In genomic region chr17:80761421-80761871, GRCh38 we compare ENCODE assay signal across 9 cellular contexts.
DNase-seq lines count a peak whose midpoint lies in the region; ATAC-seq and TF ChIP-seq lines count a peak whose summit lies in the region.
"Had no signal": no experiment of that assay in that cellular context is flagged by ENCODE, and none has a peak within 500 bp of the region (broad histone marks: within the 10 kb centered on the region; RNA-seq: fewer than 3 reads in every experiment).

No MANE protein-coding gene starts in this region.

- peak overlapping the region; percentile 97 for H2BK20ac ChIP-seq in IMR-90 (ENCODE audit: low read depth, low read length)

- H2AK9ac ChIP-seq in IMR-90 (replicated peaks; ENCODE audit: low read depth, low read length, poor library complexity), result peak overlapping the region; percentile 82

- H2AFZ ChIP-seq in IMR-90 (replicated peaks; ENCODE audit: low read length, poor library complexity), result peak overlapping the region; percentile 67

- no peak for TF ChIP-seq RAD21 in IMR-90 (IDR thresholded peaks at IDR 0.05; ENCODE audit: low read length)

- no CpG with 5 or more reads among the region's 15 CpGs for WGBS in IMR-90 (ENCODE audit: extremely low coverage in 2 of 2, insufficient read length in 1 of 2), 2 experiments
- WGBS in suprapubic skin, result 83% methylated on average over 15 of the region's 15 CpGs
- WGBS in prostate gland, result 81% methylated on average over 15 of the region's 15 CpGs

- peak overlapping the region; percentile 85 for H2BK5ac ChIP-seq in IMR-90 (ENCODE audit: low read depth, low read length, poor library complexity, severe bottlenecking)

- dilution Hi-C loops in IMR-90 (cut with HindIII; ENCODE audit: low sequenced_read_pairs, unreplicated experiment), result no loop called here

- H3K9ac ChIP-seq in IMR-90 (ENCODE audit: low read depth, low read length), result 0 out of 2 replicates have a peak overlapping the region, but pooled peaks have one; percentile 14
- H3K9ac ChIP-seq: KMS-11 had no signal

- H4K91ac ChIP-seq in IMR-90 (ENCODE audit: insufficient read depth, low read depth, low read length), result peak overlapping the region; percentile 87

- in situ Hi-C loops in IMR-90 (cut with MboI; ENCODE audit: low sequenced_read_pairs), result no loop called here

- POLR2A ChIA-PET in IMR-90 (lab: Charles Lee; ENCODE audit: unreplicated experiment), result no interaction called here

- H3K27me3 ChIP-seq in IMR-90 (ENCODE audit: control insufficient read depth, insufficient read depth, low read length) (no peaks in the 10 kb centered on the region), suprapubic skin (no peaks in the 10 kb centered on the region), prostate gland (replicated peaks; ENCODE audit: insufficient read depth) (no peaks in the 10 kb centered on the region)

- no peaks in the 10 kb centered on the region for H3K9me3 ChIP-seq in IMR-90 (ENCODE audit: control insufficient read depth, insufficient read depth, low read length)
- H3K9me3 ChIP-seq in suprapubic skin, result no peaks in the 10 kb centered on the region
- no peaks in the 10 kb centered on the region for H3K9me3 ChIP-seq in prostate gland

- intact Hi-C loops in IMR-90 (cut with micrococcal nuclease), result no loop called here
- intact Hi-C loops in prostate gland (cut with DNase I), result no loop called here

- H3K23ac ChIP-seq in IMR-90 (ENCODE audit: low read depth, low read length), result peak overlapping the region; percentile 82

- peak overlapping the region; percentile 98 for H2BK120ac ChIP-seq in IMR-90 (ENCODE audit: low read depth, low read length)

- H3K14ac ChIP-seq in IMR-90 (replicated peaks; ENCODE audit: low read depth, low read length), result peak overlapping the region; percentile 96

- H3K27ac ChIP-seq in IMR-90 (ENCODE audit: insufficient read depth, low read length) (peak overlapping the region; percentile 68), suprapubic skin (no peak overlapping the region), prostate gland (no peak overlapping the region)
- H3K27ac ChIP-seq: KMS-11 had no signal

- ATAC-seq in IMR-90 (ENCODE audit: low read depth) (peak; percentile 79), GM19324 (IDR thresholded peaks at IDR 0.05; ENCODE audit: low FRiP score, unreplicated experiment) (no peak)

- no peaks in the 10 kb centered on the region for H4K20me1 ChIP-seq in IMR-90 (ENCODE audit: insufficient read depth, low read length)

- H3K4me3 ChIP-seq in IMR-90 (ENCODE audit: insufficient read depth, low read depth, low read length), result no peak overlapping the region
- H3K4me3 ChIP-seq in suprapubic skin, result no peak overlapping the region
- no peak overlapping the region for H3K4me3 ChIP-seq in prostate gland

- peak overlapping the region; percentile 63 for H3K4me2 ChIP-seq in IMR-90 (ENCODE audit: low read depth, low read length)
- H3K4me2 ChIP-seq: KMS-11 had no signal

- H3K18ac ChIP-seq in IMR-90 (ENCODE audit: low read depth, low read length), result peak overlapping the region; percentile 94

- peak overlapping the region; percentile 98 for H3K4ac ChIP-seq in IMR-90 (ENCODE audit: low read depth, low read length)

- peak overlapping the region; percentile 75; the same call in 1 of the 2 replicates for H3K56ac ChIP-seq in IMR-90 (ENCODE audit: extremely low read depth, insufficient read depth, low read length)

- H2AK5ac ChIP-seq in IMR-90 (ENCODE audit: low read depth, low read length), result peak overlapping the region; percentile 78

- H3K9me1 ChIP-seq in IMR-90 (ENCODE audit: insufficient read depth, low read length), result peaks cover 26% of the 10 kb centered on the region

- CTCF ChIA-PET in IMR-90 (lab: Yijun Ruan, JAX), result no interaction called here

- H3K4me1 ChIP-seq in IMR-90 (ENCODE audit: control insufficient read depth, insufficient read depth, low read length) (peaks cover 24% of the 10 kb centered on the region), suprapubic skin (peaks cover 11% of the 10 kb centered on the region), prostate gland (replicated peaks) (no peaks in the 10 kb centered on the region)

- peak overlapping the region; percentile 73 to 89 for H4K8ac ChIP-seq in IMR-90 (ENCODE audit: low read depth in 2 of 2, low read length in 2 of 2)

- TF ChIP-seq POLR2A in IMR-90 (IDR thresholded peaks at IDR 0.05; ENCODE audit: low read depth, low read length) (no peak), suprapubic skin (IDR thresholded peaks at IDR 0.05) (no peak), erythroblast (IDR thresholded peaks at IDR 0.05; ENCODE audit: low read length) (no peak), prostate gland (IDR thresholded peaks at IDR 0.05) (no peak)

- no peak for TF ChIP-seq EP300 in suprapubic skin (IDR thresholded peaks at IDR 0.05)

- TF ChIP-seq CTCF in IMR-90 (conservative IDR thresholded peaks at IDR 0.05; ENCODE audit: low read depth, low read length) (no peak; the same call in 1 of the 2 replicates), suprapubic skin (IDR thresholded peaks at IDR 0.05) (no peak), prostate gland (IDR thresholded peaks at IDR 0.05) (no peak)

- peaks cover 28 to 67% of the 10 kb centered on the region in 2 experiments for H3K79me1 ChIP-seq in IMR-90 (ENCODE audit: low read depth in 1 of 2, low read length in 2 of 2)

- H4K5ac ChIP-seq in IMR-90 (ENCODE audit: low read depth, low read length), result peak overlapping the region; percentile 83

- peaks cover 2% of the 10 kb centered on the region; the same call in 1 of the 2 replicates for H3K36me3 ChIP-seq in IMR-90 (ENCODE audit: control insufficient read depth, insufficient read depth, low read length)
- H3K36me3 ChIP-seq in suprapubic skin, result no peaks in the 10 kb centered on the region
- no peaks in the 10 kb centered on the region for H3K36me3 ChIP-seq in prostate gland

- DNase-seq in IMR-90, result peak; percentile 88
- peak; percentile 40 to 64 for DNase-seq in activated CD4-positive, alpha-beta T cell treated with anti-CD3 and anti-CD28 coated beads for 24 hours (ENCODE audit: low read depth in 2 of 2)
- peak; percentile 31 for DNase-seq in dedifferentiated amniotic fluid mesenchymal stem cell (ENCODE audit: extremely low spot score)
- DNase-seq in stimulated activated CD4-positive, alpha-beta T cell treated with anti-CD3 and anti-CD28 coated beads, Interleukin-4, amount 100 ng/mL, for 4 hours, result peak; percentile 70 to 87
- DNase-seq in suprapubic skin (ENCODE audit: low spot score in 2 of 2), result no peak
- DNase-seq in erythroblast (lab: John Stamatoyannopoulos, UW), result no peak
- no peak for DNase-seq in prostate gland (ENCODE audit: low spot score)

- BruUV-seq in IMR-90 (replicated peaks; lab: Mats Ljungman, UMichigan), result no TSS peak

- H2BK15ac ChIP-seq in IMR-90 (ENCODE audit: low read depth, low read length), result peak overlapping the region; percentile 49; the same call in 2 of the 3 replicates

TF ChIP-seq in IMR-90, 13 proteins besides CTCF, POLR2A, EP300 and RAD21:
- TF ChIP-seq CEBPB (IDR thresholded peaks at IDR 0.05; ENCODE audit: low read depth, low read length), result no peak
- no peak for TF ChIP-seq RCOR1 (IDR thresholded peaks at IDR 0.05; ENCODE audit: insufficient replicate concordance, low read length)
- peak; percentile 57; the same call in 1 of the 2 replicates for TF ChIP-seq FOS (IDR thresholded peaks at IDR 0.05; ENCODE audit: low read depth, low read length)

Comparison
In these comparisons a context has a peak if more than half of its experiments do, and no peak if none do; other contexts are left out.
1. DNase-seq: peak in IMR-90 (single experiment), activated CD4-positive, alpha-beta T cell treated with anti-CD3 and anti-CD28 coated beads for 24 hours (2 of 2), dedifferentiated amniotic fluid mesenchymal stem cell (single experiment) and stimulated activated CD4-positive, alpha-beta T cell treated with anti-CD3 and anti-CD28 coated beads, Interleukin-4, amount 100 ng/mL, for 4 hours (2 of 2); none in suprapubic skin (0 of 2), erythroblast (0 of 2) and prostate gland (single experiment).